Comparison of ENCODE assay signal across 13 cellular contexts in genomic region chr22:41798736-41799135, GRCh38. TPM values are rescaled to one million over a fixed set of nuclear protein-coding genes. Genes with fewer than 3 reads are reported as not detected.
DNase-seq lines count a peak whose midpoint lies in the region; ATAC-seq and TF ChIP-seq lines count a peak whose summit lies in the region.
"Had no signal": no experiment of that assay in that cellular context is flagged by ENCODE, and none has a peak within 500 bp of the region (broad histone marks: within the 10 kb centered on the region; RNA-seq: fewer than 3 reads in every experiment).

No MANE protein-coding gene starts in this region.

- no peak overlapping the region for H3K4me2 ChIP-seq in mesenchymal stem cell (ENCODE audit: low read length, poor library complexity, severe bottlenecking)

- no peak overlapping the region for H3K4ac ChIP-seq in mesenchymal stem cell (ENCODE audit: low read depth in 1 of 2, low read length in 2 of 2)

- no peak overlapping the region for H4K91ac ChIP-seq in mesenchymal stem cell (ENCODE audit: low read length)

- H3K79me1 ChIP-seq in mesenchymal stem cell (replicated peaks; ENCODE audit: low read length, poor library complexity, severe bottlenecking) = peaks cover 4% of the 10 kb centered on the region

- no peak overlapping the region for H4K8ac ChIP-seq in mesenchymal stem cell (ENCODE audit: low read length)

- no peak overlapping the region for H2AFZ ChIP-seq in mesenchymal stem cell (ENCODE audit: low read depth, low read length)
- H2AFZ ChIP-seq: hepatocyte had no signal

- no peaks in the 10 kb centered on the region for H3K9me3 Mint-ChIP-seq in activated T-cell treated with anti-CD3 and anti-CD28 coated beads, Interleukin-2, amount 50 U/mL, for 4 hours
- no peaks in the 10 kb centered on the region for H3K9me3 Mint-ChIP-seq in activated B cell treated with CpG ODN at 0.5 μM for 24 hours
- no peaks in the 10 kb centered on the region for H3K9me3 Mint-ChIP-seq in stimulated activated naive B cell treated with anti-CD40 and anti-IgM and Interleukin-4, amounts not matched to agents 10 μg/mL and 1 μg/mL and 100 μg/mL, for 72 hours

- TF ChIP-seq CTCF in activated B cell treated with CpG ODN at 0.5 μM for 24 hours (IDR thresholded peaks at IDR 0.05) = no peak

- no peak overlapping the region for H3K14ac ChIP-seq in mesenchymal stem cell (ENCODE audit: low read length in 2 of 2)

- no peak overlapping the region for H2BK12ac ChIP-seq in mesenchymal stem cell (ENCODE audit: low read length in 2 of 2)

- H3K23ac ChIP-seq in mesenchymal stem cell (ENCODE audit: low read length in 2 of 2) = no peak overlapping the region

- POLR2A ChIA-PET in activated B cell treated with CpG ODN at 0.5 μM for 24 hours (lab: Charles Lee) = interaction anchor here (0.7 to 4.0 kb wide), 11 partner anchors 17 to 281 kb away, joined by 3 to 175 read pairs (median 19); partner anchors contain the start of genes MEI1, SMDT1 and SREBF2

- H2BK5ac ChIP-seq in mesenchymal stem cell (ENCODE audit: low read depth, low read length, poor library complexity, severe bottlenecking) = no peak overlapping the region

- H3K18ac ChIP-seq in mesenchymal stem cell (ENCODE audit: low read depth in 1 of 2, low read length in 2 of 2) = no peak overlapping the region

- H2BK15ac ChIP-seq in mesenchymal stem cell (ENCODE audit: low read depth, poor library complexity, severe bottlenecking) = no peak overlapping the region

- H3K27me3 Mint-ChIP-seq in activated T-cell treated with anti-CD3 and anti-CD28 coated beads, Interleukin-2, amount 50 U/mL, for 4 hours (ENCODE audit: low read depth) = no peaks in the 10 kb centered on the region
- H3K27me3 Mint-ChIP-seq in activated B cell treated with CpG ODN at 0.5 μM for 24 hours = no peaks in the 10 kb centered on the region
- no peaks in the 10 kb centered on the region for H3K27me3 Mint-ChIP-seq in stimulated activated naive B cell treated with anti-CD40 and anti-IgM and Interleukin-4, amounts not matched to agents 10 μg/mL and 1 μg/mL and 100 μg/mL, for 72 hours

- peaks cover 16% of the 10 kb centered on the region for H3K36me3 Mint-ChIP-seq in activated T-cell treated with anti-CD3 and anti-CD28 coated beads, Interleukin-2, amount 50 U/mL, for 4 hours (ENCODE audit: insufficient read depth)
- H3K36me3 Mint-ChIP-seq in activated B cell treated with CpG ODN at 0.5 μM for 24 hours (ENCODE audit: low read depth) = peaks cover 24% of the 10 kb centered on the region
- H3K36me3 Mint-ChIP-seq in stimulated activated naive B cell treated with anti-CD40 and anti-IgM and Interleukin-4, amounts not matched to agents 10 μg/mL and 1 μg/mL and 100 μg/mL, for 72 hours = peaks cover 21 to 26% of the 10 kb centered on the region in 2 donors

- H3K27ac ChIP-seq in mesenchymal stem cell (ENCODE audit: low read length, poor library complexity, severe bottlenecking) = no peak overlapping the region
- H3K27ac ChIP-seq: hepatocyte had no signal

- CTCF ChIA-PET in activated B cell treated with CpG ODN at 0.5 μM for 24 hours (lab: Charles Lee) = interaction anchor here (1.7 to 3.0 kb wide), 2 partner anchors 101 kb away, joined by 7 to 32 read pairs; partner anchors contain the start of gene MEI1

- peak overlapping the region; percentile 96 for H3K4me3 Mint-ChIP-seq in activated T-cell treated with anti-CD3 and anti-CD28 coated beads, Interleukin-2, amount 50 U/mL, for 4 hours
- peak overlapping the region; percentile 98 for H3K4me3 Mint-ChIP-seq in activated B cell treated with CpG ODN at 0.5 μM for 24 hours
- no peak overlapping the region for H3K4me3 Mint-ChIP-seq in stimulated activated naive B cell treated with anti-CD40 and anti-IgM and Interleukin-4, amounts not matched to agents 10 μg/mL and 1 μg/mL and 100 μg/mL, for 72 hours

- H2BK120ac ChIP-seq in mesenchymal stem cell (ENCODE audit: low read depth, low read length) = no peak overlapping the region

- no peak for ATAC-seq in activated T-cell treated with anti-CD3 and anti-CD28 coated beads, Interleukin-2, amount 50 U/mL, for 4 hours
- ATAC-seq in activated B cell treated with CpG ODN at 0.5 μM for 24 hours (ENCODE audit: low read depth) (no peak), HG02852 (IDR thresholded peaks at IDR 0.05; ENCODE audit: unreplicated experiment) (no peak), HG02970 (IDR thresholded peaks at IDR 0.05; ENCODE audit: low FRiP score, unreplicated experiment) (no peak)
- ATAC-seq in stimulated activated naive B cell treated with anti-CD40 and anti-IgM and Interleukin-4, amounts not matched to agents 10 μg/mL and 1 μg/mL and 100 μg/mL, for 72 hours (replicated peaks) = no peak
- ATAC-seq: HepG2 had no signal

- H3K9me3 ChIP-seq in mesenchymal stem cell (ENCODE audit: control insufficient read depth, low read length) = no peaks in the 10 kb centered on the region

- intact Hi-C loops in activated B cell treated with CpG ODN at 0.5 μM for 24 hours (cut with micrococcal nuclease) = loop anchor here (10.0 kb wide), 1 partner anchor 56 kb away; no protein-coding TSS in a partner anchor

- H3K4me3 ChIP-seq in mesenchymal stem cell (ENCODE audit: insufficient read depth in 1 of 2, low read depth in 1 of 2, low read length in 2 of 2) = no peak overlapping the region
- H3K4me3 ChIP-seq: hepatocyte had no signal

- peak overlapping the region; percentile 8 for H2AK5ac ChIP-seq in mesenchymal stem cell (ENCODE audit: low read length, severe bottlenecking)

- no peak for DNase-seq in activated T-cell treated with anti-CD3 and anti-CD28 coated beads, Interleukin-2, amount 50 U/mL, for 4 hours
- DNase-seq in activated T-cell treated with anti-CD3 and anti-CD28 coated beads, Interleukin-2, amount 50 U/mL, for 1 hour = no peak
- DNase-seq in activated B cell treated with CpG ODN at 0.5 μM for 24 hours (no peak), mesenchymal stem cell (no peak), NCI-H2081 (lab: John Stamatoyannopoulos, UW) (no peak)
- DNase-seq in stimulated activated naive B cell treated with anti-CD40 and anti-IgM and Interleukin-4, amounts not matched to agents 10 μg/mL and 1 μg/mL and 100 μg/mL, for 72 hours = no peak
- DNase-seq: mammary epithelial cell, NCI-H187 treated with DMSO at 0.1 percent for 48 hours, NCI-H446 treated with DMSO at 0.1 percent for 48 hours had no signal

- peak overlapping the region; percentile 97 for H3K27ac Mint-ChIP-seq in activated B cell treated with CpG ODN at 0.5 μM for 24 hours
- H3K27ac Mint-ChIP-seq in stimulated activated naive B cell treated with anti-CD40 and anti-IgM and Interleukin-4, amounts not matched to agents 10 μg/mL and 1 μg/mL and 100 μg/mL, for 72 hours = peak overlapping the region; percentile 42

- peaks cover 25% of the 10 kb centered on the region for H3K4me1 Mint-ChIP-seq in activated T-cell treated with anti-CD3 and anti-CD28 coated beads, Interleukin-2, amount 50 U/mL, for 4 hours (ENCODE audit: low read depth)
- peaks cover 31% of the 10 kb centered on the region for H3K4me1 Mint-ChIP-seq in activated B cell treated with CpG ODN at 0.5 μM for 24 hours
- peaks cover 23 to 29% of the 10 kb centered on the region in 2 donors for H3K4me1 Mint-ChIP-seq in stimulated activated naive B cell treated with anti-CD40 and anti-IgM and Interleukin-4, amounts not matched to agents 10 μg/mL and 1 μg/mL and 100 μg/mL, for 72 hours

- H3K36me3 ChIP-seq in mesenchymal stem cell (ENCODE audit: control insufficient read depth in 1 of 2, insufficient read depth in 2 of 2, low read depth in 1 of 2, low read length in 2 of 2) = no peaks in the 10 kb centered on the region

- H3K4me1 ChIP-seq in mesenchymal stem cell (ENCODE audit: control insufficient read depth, insufficient read depth, low read depth, low read length) = peaks cover 7% of the 10 kb centered on the region

- no peaks in the 10 kb centered on the region for H3K27me3 ChIP-seq in mesenchymal stem cell (ENCODE audit: control insufficient read depth in 1 of 2, insufficient read depth in 1 of 2, low read length in 2 of 2)
- H3K27me3 ChIP-seq: hepatocyte had no signal

- H3K9ac ChIP-seq in mesenchymal stem cell (ENCODE audit: low read length) = no peak overlapping the region

- 94% methylated on average over 2 of the region's 2 CpGs for WGBS in mesenchymal stem cell

RNA-seq across cellular contexts. Expression of gene CCDC134, which starts 1.7 kb away (rescaled TPM):
- 10 to 100 TPM; 16.0 to 20.2 (median 18.4) TPM for total RNA-seq in activated T-cell treated with anti-CD3 and anti-CD28 coated beads, Interleukin-2, amount 50 U/mL, for 4 hours
- 9.2 and 13.2 TPM in 2 replicates for total RNA-seq in activated B cell treated with CpG ODN at 0.5 μM for 24 hours
- 4.2 TPM for polyA plus RNA-seq in mesenchymal stem cell (2013, experiment 1 of 2)
- 3.7 TPM for polyA plus RNA-seq in mesenchymal stem cell (2013, experiment 2 of 2)

RNA-seq across cellular contexts. Expression of gene SREBF2, which starts 34.2 kb away (rescaled TPM):
- total RNA-seq in activated T-cell treated with anti-CD3 and anti-CD28 coated beads, Interleukin-2, amount 50 U/mL, for 4 hours = 100 to 1,000 TPM; 123 to 178 (median 155) TPM
- total RNA-seq in activated B cell treated with CpG ODN at 0.5 μM for 24 hours = 253 and 307 TPM in 2 replicates
- polyA plus RNA-seq in mesenchymal stem cell (2013, experiment 1 of 2) = 98.2 TPM
- polyA plus RNA-seq in mesenchymal stem cell (2013, experiment 2 of 2) = 93.9 TPM

Comparison
In these comparisons a context has a peak if more than half of its experiments do, and no peak if none do; other contexts are left out.
1. H3K4me3 Mint-ChIP-seq: peak in activated T-cell treated with anti-CD3 and anti-CD28 coated beads, Interleukin-2, amount 50 U/mL, for 4 hours (single experiment) and activated B cell treated with CpG ODN at 0.5 μM for 24 hours (single experiment); none in stimulated activated naive B cell treated with anti-CD40 and anti-IgM and Interleukin-4, amounts not matched to agents 10 μg/mL and 1 μg/mL and 100 μg/mL, for 72 hours (0 of 2).